ENCODE assay signal across 25 cellular contexts in genomic region chr7:32066441-32066840, GRCh38. TPM values are rescaled to one million over a fixed set of nuclear protein-coding genes. Genes with fewer than 3 reads are reported as not detected.
DNase-seq lines count a peak whose midpoint lies in the region; ATAC-seq and TF ChIP-seq lines count a peak whose summit lies in the region.
"Had no signal": no experiment of that assay in that cellular context is flagged by ENCODE, and none has a peak within 500 bp of the region (broad histone marks: within the 10 kb centered on the region; RNA-seq: fewer than 3 reads in every experiment).

No MANE protein-coding gene starts in this region.

- no peak for TF ChIP-seq POLR2A in testis (IDR thresholded peaks at IDR 0.05)

- H3K4me1 ChIP-seq in heart right ventricle: peaks cover 0 to 47% (median 24%) of the 10 kb centered on the region in 9 donors
- H3K4me1 ChIP-seq in right cardiac atrium (ENCODE audit: control insufficient read depth, insufficient read depth, low read length): peaks cover 7% of the 10 kb centered on the region
- no peaks in the 10 kb centered on the region for H3K4me1 ChIP-seq in testis

- H3K27ac ChIP-seq in heart right ventricle (peak overlapping the region in 2 of 10 donors; percentile 2 to 12), right cardiac atrium (ENCODE audit: low read length) (no peak overlapping the region), angular gyrus (ENCODE audit: low read depth, low read length) (peak overlapping the region; percentile 44), layer of hippocampus (ENCODE audit: low read depth, low read length) (peak overlapping the region; percentile 2), testis (no peak overlapping the region)
- H3K27ac ChIP-seq: 22Rv1, KMS-11, SK-N-MC had no signal

- H3K27me3 ChIP-seq in heart right ventricle: peaks cover 0 to 32% (median 0%) of the 10 kb centered on the region in 7 donors
- H3K27me3 ChIP-seq in right cardiac atrium (ENCODE audit: control insufficient read depth, insufficient read depth): no peaks in the 10 kb centered on the region
- H3K27me3 ChIP-seq in layer of hippocampus (ENCODE audit: control insufficient read depth, insufficient read depth, low read length): no peaks in the 10 kb centered on the region
- H3K27me3 ChIP-seq in testis: no peaks in the 10 kb centered on the region

- H3K4me3 ChIP-seq in heart right ventricle (peak overlapping the region in 6 of 10 donors; percentile 52 to 70 (median 66)), right cardiac atrium (ENCODE audit: low read length) (no peak overlapping the region), testis (no peak overlapping the region)
- H3K4me3 ChIP-seq: GM12878, SK-N-MC had no signal

- H3K36me3 ChIP-seq in heart right ventricle (no peaks in the 10 kb centered on the region), testis (ENCODE audit: low read depth, missing control alignments) (no peaks in the 10 kb centered on the region)

- no peak for ATAC-seq in heart right ventricle
- no peak for ATAC-seq in right cardiac atrium
- no peak for ATAC-seq in HG02840 (IDR thresholded peaks at IDR 0.05; ENCODE audit: low FRiP score, unreplicated experiment)
- ATAC-seq: GM12878 had no signal

- WGBS in heart right ventricle, 2 donors: 33 to 43% methylated on average over 2 of the region's 2 CpGs
- 53% methylated on average over 2 of the region's 2 CpGs for WGBS in right cardiac atrium
- WGBS in testis, 2 donors: 70 to 80% methylated on average over 2 of the region's 2 CpGs

- H3K9me3 ChIP-seq in heart right ventricle (no peaks in the 10 kb centered on the region), right cardiac atrium (ENCODE audit: control insufficient read depth, low read length) (no peaks in the 10 kb centered on the region), testis (no peaks in the 10 kb centered on the region)

- DNase-seq in heart right ventricle (no peak), right cardiac atrium (no peak), testis (no peak), NK-92 (lab: John Stamatoyannopoulos, UW; ENCODE audit: unreplicated experiment) (no peak), RKO (ENCODE audit: low spot score) (no peak)
- DNase-seq: ACHN; CD4-positive, CD25-positive, alpha-beta regulatory T cell; GOT3; HCEC 1CT; IMR-90; MV-4-11; NCI-H1694; NCI-H2081; NCI-H2171 treated with DMSO at 0.1 percent for 48 hours; NCI-H524 treated with DMSO at 0.1 percent for 48 hours; OCI-M1; Right ventricle myocardium superior; SW 1271 had no signal

- intact Hi-C loops in heart right ventricle (cut with DNase I) (loop anchor here in 3 of 10 donors (10.0 kb wide), 3 partner anchors 192 to 282 kb away; no protein-coding TSS in a partner anchor), right cardiac atrium (cut with DNase I) (no loop called here), testis (cut with DNase I; ENCODE audit: low total_unique reads) (no loop called here)

- TF ChIP-seq CTCF in heart right ventricle (IDR thresholded peaks at IDR 0.05) (no peak), testis (IDR thresholded peaks at IDR 0.05) (no peak)

RNA-seq across cellular contexts. Expression of gene PDE1C, which starts 3.8 kb away (rescaled TPM):
- total RNA-seq in heart right ventricle (100 to 1,000 TPM; 124 to 315 (median 197) TPM), right cardiac atrium (10 to 100 TPM; 89.8 to 94.4 (median 91.7) TPM), testis (1 to 10 TPM; 7.6 to 9.5 TPM)
- polyA plus RNA-seq in heart right ventricle (10 to 100 TPM; 11.7 to 67.7 TPM), right cardiac atrium (23.2 TPM), testis (ENCODE audit: insufficient read depth, low read depth, low replicate concordance) (9.5 TPM)
- total RNA-seq: CD4-positive, CD25-positive, alpha-beta regulatory T cell had no signal
- polyA plus RNA-seq: CD4-positive, CD25-positive, alpha-beta regulatory T cell had no signal

Comparison
In these comparisons a context has a peak if more than half of its experiments do, and no peak if none do; other contexts are left out.
1. H3K4me3 ChIP-seq: peak in heart right ventricle (6 of 10); none in right cardiac atrium (single experiment) and testis (0 of 2).
2. H3K27ac ChIP-seq: peak in angular gyrus (single experiment) and layer of hippocampus (single experiment); none in right cardiac atrium (single experiment) and testis (0 of 2).
3. RNA of gene PDE1C, which starts 3.8 kb away (total RNA-seq): 124 to 315 TPM in heart right ventricle and 89.8 to 94.4 TPM in right cardiac atrium; 7.6 to 9.5 TPM in testis; every median in the first group is over 4 times any median in the second.